In the genomic region with DNA sequence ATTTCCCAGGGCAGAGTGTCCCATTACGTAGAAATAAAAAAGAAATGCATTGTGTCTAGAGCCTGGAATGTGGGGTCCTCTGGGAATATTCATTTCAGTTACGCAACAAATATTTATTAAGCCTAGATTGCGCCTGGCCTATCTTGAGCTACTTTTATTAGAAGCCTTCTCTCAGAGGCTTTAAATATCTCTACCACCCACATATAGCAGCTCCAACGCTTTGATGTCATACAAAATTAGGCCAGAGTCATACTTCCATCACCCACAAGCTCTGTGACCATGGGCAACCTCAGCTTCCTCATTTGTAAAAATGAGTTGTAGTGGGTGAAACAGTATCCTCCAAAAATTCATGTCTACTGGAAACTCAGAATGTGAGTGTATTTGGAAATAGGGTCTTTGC, we compare ENCODE assay signal across 14 cellular contexts. TPM values are rescaled to one million over a fixed set of nuclear protein-coding genes. Genes with fewer than 3 reads are reported as not detected.
A peak's percentile ranks its signal among the peaks of the same experiment; 100 is the strongest.
DNase-seq lines count a peak whose midpoint lies in the region; ATAC-seq and TF ChIP-seq lines count a peak whose summit lies in the region.
"Had no signal": no experiment of that assay in that cellular context is flagged by ENCODE, and none has a peak within 500 bp of the region (broad histone marks: within the 10 kb centered on the region; RNA-seq: fewer than 3 reads in every experiment).

No MANE protein-coding gene starts in this region.

- peak; percentile 48 for ATAC-seq in GM21529 (IDR thresholded peaks at IDR 0.05; ENCODE audit: unreplicated experiment)
- ATAC-seq: K562 had no signal

- TF ChIP-seq CTCF in GM10266 (IDR thresholded peaks at IDR 0.05; ENCODE audit: control insufficient read depth, insufficient read depth, low read depth, missing control alignments), result no peak
- no peak for TF ChIP-seq CTCF in Calu3 (IDR thresholded peaks at IDR 0.05; ENCODE audit: unreplicated experiment)
- TF ChIP-seq CTCF in coronary artery (IDR thresholded peaks at IDR 0.05), result no peak

- H3K27ac Mint-ChIP-seq in Calu3 (ENCODE audit: unreplicated experiment), result no peak overlapping the region

- H3K4me3 ChIP-seq in coronary artery, result no peak overlapping the region
- H3K4me3 ChIP-seq: K562, ovary had no signal

- H3K36me3 Mint-ChIP-seq in Calu3 (ENCODE audit: insufficient read depth, unreplicated experiment), result no peaks in the 10 kb centered on the region

- H3K27me3 Mint-ChIP-seq in Calu3 (ENCODE audit: unreplicated experiment), result peaks cover 52% of the 10 kb centered on the region

- intact Hi-C loops in posterior vena cava (cut with DNase I), result no loop called here
- intact Hi-C loops in Calu3 (cut with micrococcal nuclease; ENCODE audit: unreplicated experiment), result loop anchor here (10.0 kb wide), 1 partner anchor 236 kb away; a partner anchor contains a TSS

- H3K4me1 Mint-ChIP-seq in Calu3 (ENCODE audit: low read depth, unreplicated experiment), result no peaks in the 10 kb centered on the region

- H3K4me3 Mint-ChIP-seq in Calu3 (ENCODE audit: low read depth, unreplicated experiment), result no peak overlapping the region

- peak; percentile 38 for DNase-seq in GM10266 (ENCODE audit: extremely low spot score)
- peak; percentile 6 for DNase-seq in OCI-M1 (lab: John Stamatoyannopoulos, UW)
- peak; percentile 5 for DNase-seq in myocyte (ENCODE audit: low read depth)
- DNase-seq in posterior vena cava (ENCODE audit: low spot score), result no peak
- DNase-seq in stimulated activated CD4-positive, alpha-beta T cell treated with anti-CD3 and anti-CD28 coated beads, Interleukin-15, amount 100 ng/mL, for 24 hours, result no peak
- no peak for DNase-seq in Calu3
- DNase-seq in coronary artery (ENCODE audit: low spot score), result no peak
- DNase-seq: DND-41, kidney glomerular epithelial cell, ovary, trophoblast cell had no signal

- peaks cover 12% of the 10 kb centered on the region for H3K9me3 Mint-ChIP-seq in Calu3 (ENCODE audit: low read depth, unreplicated experiment)

- BruUV-seq in Calu3 (replicated peaks; lab: Mats Ljungman, UMichigan), result no TSS peak

- CTCF ChIA-PET in Calu3 (lab: Charles Lee), result interaction anchor here (1.5 kb wide), 1 partner anchor 78 kb away, joined by 3 read pairs; no protein-coding TSS in a partner anchor

- H3K27ac ChIP-seq in coronary artery, result peak overlapping the region in 1 of 2 donors; percentile 7
- H3K27ac ChIP-seq: ovary had no signal

RNA-seq across cellular contexts. Expression of a gene that starts 24.9 kb away (rescaled TPM):
- not detected in 2 replicates for total RNA-seq in myocyte
- polyA plus RNA-seq in myocyte (2012), result not detected
- 1 to 10 TPM in 1 of 2 donors, under 1 TPM in 1; 0.86 to 1.9 TPM for total RNA-seq in posterior vena cava
- 79.2 and 87.2 TPM in 2 replicates for total RNA-seq in Calu3 (2022)
- total RNA-seq: SK-MEL-5 had no signal

Comparison
In these comparisons a context has a peak if more than half of its experiments do, and no peak if none do; other contexts are left out.
1. DNase-seq: peak in GM10266 (single experiment), OCI-M1 (single experiment) and myocyte (single experiment); none in posterior vena cava (single experiment), stimulated activated CD4-positive, alpha-beta T cell treated with anti-CD3 and anti-CD28 coated beads, Interleukin-15, amount 100 ng/mL, for 24 hours (single experiment), Calu3 (single experiment) and coronary artery (single experiment).
2. RNA of a gene that starts 24.9 kb away (total RNA-seq): 79.2 to 87.2 TPM in Calu3; 0.86 to 1.9 TPM in posterior vena cava and not detected in myocyte; every median in the first group is over 10 times any median in the second.